In the genomic region with DNA sequence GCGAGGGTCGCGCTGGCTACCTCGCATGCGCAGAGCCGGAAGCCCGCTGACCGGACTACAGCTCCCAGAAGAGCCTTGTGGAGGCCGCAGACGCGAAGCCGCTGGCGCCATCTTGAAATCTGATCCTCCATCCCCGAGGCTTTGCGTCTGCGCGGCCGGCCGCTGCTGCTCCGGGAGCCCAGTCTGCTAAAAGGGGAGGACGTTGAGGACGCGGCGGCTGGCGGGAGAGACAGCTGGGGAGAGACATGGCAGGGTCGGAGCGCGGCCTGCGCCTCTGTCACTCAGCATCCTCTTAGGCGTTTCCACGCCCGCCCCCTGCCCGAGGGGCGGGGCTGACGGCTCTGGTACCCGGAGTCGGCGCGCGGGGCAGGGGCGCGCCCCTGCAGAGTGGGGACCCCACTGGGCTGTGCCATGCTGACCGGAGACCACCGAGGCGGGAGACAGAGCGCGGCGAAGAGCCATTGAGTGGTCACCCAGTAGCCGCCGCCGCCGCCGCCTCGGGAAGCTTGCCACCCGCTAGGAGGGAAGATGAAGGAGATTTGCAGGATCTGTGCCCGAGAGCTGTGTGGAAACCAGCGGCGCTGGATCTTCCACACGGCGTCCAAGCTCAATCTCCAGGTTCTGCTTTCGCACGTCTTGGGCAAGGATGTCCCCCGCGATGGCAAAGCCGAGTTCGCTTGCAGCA, we compare ENCODE assay signal across 8 cellular contexts.
DNase-seq lines count a peak whose midpoint lies in the region; ATAC-seq, FAIRE-seq and TF ChIP-seq lines count a peak whose summit lies in the region.
"Not testable (repeated sequence)": the region's sequence is repeated elsewhere in the genome, so short reads cannot be mapped to it uniquely, and the experiment has no call there.

No MANE protein-coding gene starts in this region.

- 0 to 1% (median 0%) methylated on average over 13 to 36 of the region's 66 CpGs for WGBS in small intestine, 3 donors

- intact Hi-C loops in dendritic cell treated with granulocyte-macrophage colony-stimulating factor and Interleukin-4, amounts not matched to agents 40 ng/mL and 50 ng/mL, for 4 days (cut with micrococcal nuclease); left lung (cut with DNase I): not testable (repeated sequence)

- FAIRE-seq in small intestine (lab: Jason Lieb, UNC): not testable (repeated sequence)

- H3K27ac ChIP-seq in left lung (peak overlapping the region; percentile 67 to 70), small intestine (ENCODE audit: low read depth in 1 of 2, low read length in 1 of 2) (peak overlapping the region in 1 of 2 donors; percentile 70)

- not testable (repeated sequence) for DNase-seq in NB4 (ENCODE audit: low read depth); small intestine
- peak; percentile 80 for DNase-seq in activated CD8-positive, alpha-beta memory T cell treated with anti-CD3 and anti-CD28 coated beads, Interleukin-2, amount 50 U/mL, for 48 hours
- peak; percentile 86 to 91 for DNase-seq in left lung
- peak; percentile 83 for DNase-seq in type B pancreatic cell (ENCODE audit: extremely low spot score, unreplicated experiment)

- ATAC-seq in GM18870 (IDR thresholded peaks at IDR 0.05; ENCODE audit: unreplicated experiment) (peak; percentile 62), HG02798 (IDR thresholded peaks at IDR 0.05; ENCODE audit: poor library complexity, unreplicated experiment) (peak; percentile 78), left lung (peak; percentile 84)

- peaks cover 11% of the 10 kb centered on the region for H3K4me1 Mint-ChIP-seq in dendritic cell treated with granulocyte-macrophage colony-stimulating factor and Interleukin-4, amounts not matched to agents 40 ng/mL and 50 ng/mL, for 4 days (ENCODE audit: low read depth)
- not testable (repeated sequence) for H3K4me1 Mint-ChIP-seq in type B pancreatic cell (ENCODE audit: unreplicated experiment)

- not testable (repeated sequence) for H3K4me1 ChIP-seq in left lung; small intestine (ENCODE audit: control insufficient read depth in 2 of 2, insufficient read depth in 1 of 2, low read depth in 1 of 2, low read length in 1 of 2)

- not testable (repeated sequence) for TF ChIP-seq CTCF in NB4 (IDR thresholded peaks at IDR 0.05; ENCODE audit: low read depth, low read length); left lung (IDR thresholded peaks at IDR 0.05); type B pancreatic cell (conservative IDR thresholded peaks at IDR 0.05)

- peak overlapping the region; percentile 80 for H3K27ac Mint-ChIP-seq in dendritic cell treated with granulocyte-macrophage colony-stimulating factor and Interleukin-4, amounts not matched to agents 40 ng/mL and 50 ng/mL, for 4 days
- H3K27ac Mint-ChIP-seq in type B pancreatic cell: peak overlapping the region; percentile 99

- not testable (repeated sequence) for TF ChIP-seq POLR2A in NB4 (IDR thresholded peaks at IDR 0.05; ENCODE audit: extremely low read depth, insufficient read length)

- H3K36me3 ChIP-seq in left lung; small intestine (ENCODE audit: control insufficient read depth in 2 of 2, insufficient read depth in 2 of 2, low read length in 2 of 2): not testable (repeated sequence)

- not testable (repeated sequence) for H3K9me3 Mint-ChIP-seq in dendritic cell treated with granulocyte-macrophage colony-stimulating factor and Interleukin-4, amounts not matched to agents 40 ng/mL and 50 ng/mL, for 4 days; type B pancreatic cell

- not testable (repeated sequence) for H3K9me3 ChIP-seq in left lung; small intestine (ENCODE audit: control insufficient read depth, low read depth)

- not testable (repeated sequence) for H3K36me3 Mint-ChIP-seq in dendritic cell treated with granulocyte-macrophage colony-stimulating factor and Interleukin-4, amounts not matched to agents 40 ng/mL and 50 ng/mL, for 4 days (ENCODE audit: low read depth); type B pancreatic cell

- not testable (repeated sequence) for H3K27me3 Mint-ChIP-seq in dendritic cell treated with granulocyte-macrophage colony-stimulating factor and Interleukin-4, amounts not matched to agents 40 ng/mL and 50 ng/mL, for 4 days; type B pancreatic cell

- H3K4me3 Mint-ChIP-seq in dendritic cell treated with granulocyte-macrophage colony-stimulating factor and Interleukin-4, amounts not matched to agents 40 ng/mL and 50 ng/mL, for 4 days: peak overlapping the region; percentile 88
- peak overlapping the region; percentile 96 for H3K4me3 Mint-ChIP-seq in type B pancreatic cell

- not testable (repeated sequence) for H3K27me3 ChIP-seq in left lung; small intestine (ENCODE audit: control insufficient read depth in 2 of 2, insufficient read depth in 2 of 2, low read length in 2 of 2)

- H3K4me3 ChIP-seq in NB4 (ENCODE audit: low read depth, low read length) (peak overlapping the region; percentile 55), left lung (peak overlapping the region; percentile 51), small intestine (ENCODE audit: low read depth in 1 of 2, low read length in 2 of 2) (peak overlapping the region; percentile 35 to 54)
